ENCODE assay signal across 8 cellular contexts in the genomic region with DNA sequence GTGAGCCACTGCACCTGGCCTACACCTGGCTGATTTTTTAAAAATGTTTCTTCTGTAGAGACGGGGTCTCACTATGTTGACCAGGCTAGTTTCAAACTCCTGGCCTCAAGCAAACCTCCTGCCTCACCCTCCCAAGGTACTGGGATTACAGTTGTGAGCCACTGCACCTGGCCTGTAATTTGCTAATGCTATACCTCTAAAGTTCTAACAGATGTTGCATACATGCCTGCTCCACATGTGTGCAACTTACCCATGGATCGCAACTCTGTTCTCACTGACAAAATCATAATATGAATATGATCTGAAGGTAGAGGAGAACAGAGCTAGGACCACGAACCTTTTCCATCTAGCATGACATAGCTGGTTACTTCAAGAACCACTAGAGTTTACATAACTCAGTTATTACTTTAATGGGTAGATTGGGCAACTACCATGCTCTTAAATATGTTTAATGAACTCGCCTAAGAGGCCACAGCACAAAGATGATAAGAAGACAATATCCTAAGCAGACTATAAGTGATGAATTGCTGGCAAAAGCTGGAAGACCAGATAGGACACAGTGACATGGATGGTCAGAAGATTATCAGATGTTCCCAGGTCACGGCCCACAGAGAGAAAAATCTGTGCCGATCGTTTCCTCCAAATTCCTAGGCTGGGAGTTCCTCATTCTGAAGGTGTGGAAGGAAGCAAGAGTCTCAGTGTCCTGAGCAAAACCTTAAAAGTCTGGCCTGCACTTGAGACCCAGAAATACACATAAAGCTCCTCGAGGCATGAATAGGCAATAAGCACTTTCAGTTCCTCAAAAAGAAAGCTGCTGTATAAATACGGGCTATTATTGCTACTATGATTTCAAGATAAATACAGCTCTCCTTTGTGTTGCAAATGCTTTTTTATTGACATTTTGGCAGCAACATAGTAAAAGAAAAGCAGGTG. TPM values are rescaled to one million over a fixed set of nuclear protein-coding genes. Genes with fewer than 3 reads are reported as not detected.
DNase-seq lines count a peak whose midpoint lies in the region; ATAC-seq, FAIRE-seq and TF ChIP-seq lines count a peak whose summit lies in the region.

No MANE protein-coding gene starts in this region.

- DNase-seq in NCI-H748 (lab: John Stamatoyannopoulos, UW; ENCODE audit: unreplicated experiment) (peak; percentile 93), immature natural killer cell (no peak), frontal cortex (ENCODE audit: low spot score in 2 of 2) (no peak), RWPE1 (ENCODE audit: low spot score) (no peak), SW 1271 (lab: John Stamatoyannopoulos, UW) (no peak)
- no peak for DNase-seq in activated naive CD4-positive, alpha-beta T cell (lab: John Stamatoyannopoulos, UW)

- H3K27me3 Mint-ChIP-seq in immature natural killer cell (ENCODE audit: low read depth in 3 of 3): peaks cover 0 to 4% (median 0%) of the 10 kb centered on the region in 3 donors

- H3K4me1 Mint-ChIP-seq in immature natural killer cell: peaks cover 11 to 29% of the 10 kb centered on the region in 2 donors

- CTCF ChIA-PET in RWPE1 (lab: Yijun Ruan, JAX): interaction anchor here (0.7 kb wide), 1 partner anchor 12 kb away, joined by 4 read pairs; no protein-coding TSS in a partner anchor

- peak overlapping the region in 3 of 5 donors; percentile 31 to 42 (median 33) for H3K4me3 Mint-ChIP-seq in immature natural killer cell

- peaks cover 45 to 70% (median 57%) of the 10 kb centered on the region in 3 donors for H3K36me3 Mint-ChIP-seq in immature natural killer cell

- POLR2A ChIA-PET in RWPE1 (lab: Yijun Ruan, JAX; ENCODE audit: low non-redundant PET): no interaction called here

- ATAC-seq in GM19025 (IDR thresholded peaks at IDR 0.05; ENCODE audit: low read depth, unreplicated experiment) (peak; percentile 75), HG02970 (IDR thresholded peaks at IDR 0.05; ENCODE audit: low FRiP score, unreplicated experiment) (peak; percentile 45)

- H3K27ac ChIP-seq in RWPE1: no peak overlapping the region

- peak overlapping the region in 5 of 6 donors; percentile 35 to 88 (median 75) for H3K27ac Mint-ChIP-seq in immature natural killer cell

- no peak for TF ChIP-seq CTCF in RWPE1 (conservative IDR thresholded peaks at IDR 0.05; ENCODE audit: low read depth)

- no peak for FAIRE-seq in frontal cortex (lab: Jason Lieb, UNC)

- peaks cover 0 to 11% (median 6%) of the 10 kb centered on the region in 6 donors for H3K9me3 Mint-ChIP-seq in immature natural killer cell

RNA-seq across cellular contexts. Expression of gene ICAM2, which starts 53.6 kb away (rescaled TPM):
- 100 to 1,000 TPM; 327 to 535 (median 329) TPM for polyA plus RNA-seq in immature natural killer cell
- 7.3 TPM for total RNA-seq in frontal cortex

RNA-seq across cellular contexts. Expression of gene ERN1, which starts 55.9 kb away (rescaled TPM):
- 10 to 100 TPM; 30.7 to 52.9 (median 31.3) TPM for polyA plus RNA-seq in immature natural killer cell
- 3.7 TPM for total RNA-seq in frontal cortex
